Comparison of ENCODE assay signal across 28 cellular contexts in the genomic region with DNA sequence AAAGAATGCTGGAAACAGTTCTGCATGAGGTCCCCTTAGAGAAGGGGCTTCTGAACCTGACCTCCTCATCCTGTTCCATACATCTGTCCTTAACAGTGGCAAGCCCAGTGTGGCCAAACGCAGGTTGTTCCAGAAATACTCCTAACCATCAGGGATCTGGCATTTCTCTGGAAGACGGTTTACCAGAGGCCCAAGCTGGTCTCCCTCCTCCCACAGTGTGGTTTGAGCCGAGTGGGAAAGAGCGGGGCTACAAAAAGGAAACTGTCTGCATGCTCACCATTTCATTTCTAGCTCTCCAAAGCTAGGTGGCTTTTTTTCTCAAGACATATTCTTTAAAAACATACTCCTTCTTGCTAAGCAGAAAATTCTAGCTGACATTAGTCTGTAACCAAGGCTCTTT. TPM values are rescaled to one million over a fixed set of nuclear protein-coding genes. Genes with fewer than 3 reads are reported as not detected.
DNase-seq lines count a peak whose midpoint lies in the region; ATAC-seq and TF ChIP-seq lines count a peak whose summit lies in the region.
"Had no signal": no experiment of that assay in that cellular context is flagged by ENCODE, and none has a peak within 500 bp of the region (broad histone marks: within the 10 kb centered on the region; RNA-seq: fewer than 3 reads in every experiment).

No MANE protein-coding gene starts in this region.

- in situ Hi-C loops in astrocyte of the spinal cord (cut with HindIII; ENCODE audit: low sequenced_read_pairs): no loop called here

- DNase-seq in OCI-M1 (lab: John Stamatoyannopoulos, UW) (peak; percentile 20), astrocyte of the spinal cord (ENCODE audit: low read depth, low spot score) (no peak), mesenchymal stem cell (no peak), sigmoid colon (peak; percentile 55), retina (no peak)
- DNase-seq: activated CD4-positive, alpha-beta memory T cell treated with anti-CD3 and anti-CD28 coated beads, Interleukin-2, amount 10 ng/mL, durations not matched to agents 7 days and 5 days; activated CD8-positive, alpha-beta memory T cell treated with anti-CD3 and anti-CD28 coated beads, Interleukin-2, amount 50 U/mL, for 48 hours; activated naive CD4-positive, alpha-beta T cell treated with anti-CD3 and anti-CD28 coated beads, Interleukin-2, amount 10 ng/mL, durations not matched to agents 7 days and 5 days; adrenal gland; CD4-positive, CD25-positive, alpha-beta regulatory T cell; DND-41; effector memory CD8-positive, alpha-beta T cell; erythroblast; GF-D8; GM23248; head of caudate nucleus; NCI-H1436 treated with DMSO at 0.1 percent for 48 hours; NCI-H2107; NCI-H345; Peyer's patch; posterior cingulate gyrus; SIG-M5; stimulated activated naive B cell treated with anti-CD40 and anti-IgM and Interleukin-4, amounts not matched to agents 10 μg/mL and 1 μg/mL and 100 μg/mL, for 72 hours; SW 1271; upper lobe of left lung had no signal

- H3K36me3 ChIP-seq in mesenchymal stem cell (ENCODE audit: control insufficient read depth in 1 of 2, insufficient read depth in 2 of 2, low read depth in 1 of 2, low read length in 2 of 2): peaks cover 0 to 12% of the 10 kb centered on the region in 2 experiments
- H3K36me3 ChIP-seq in sigmoid colon: no peaks in the 10 kb centered on the region
- H3K36me3 ChIP-seq: adrenal gland, Peyer's patch, upper lobe of left lung had no signal

- H2BK5ac ChIP-seq in mesenchymal stem cell (ENCODE audit: low read depth, low read length, poor library complexity, severe bottlenecking): no peak overlapping the region

- H3K18ac ChIP-seq in mesenchymal stem cell (ENCODE audit: low read depth in 1 of 2, low read length in 2 of 2): no peak overlapping the region

- H3K4ac ChIP-seq in mesenchymal stem cell (ENCODE audit: low read depth in 1 of 2, low read length in 2 of 2): no peak overlapping the region

- no peak for TF ChIP-seq EP300 in sigmoid colon (IDR thresholded peaks at IDR 0.05)

- no peak overlapping the region for H2AK5ac ChIP-seq in mesenchymal stem cell (ENCODE audit: low read length, severe bottlenecking)

- H3K27me3 ChIP-seq in mesenchymal stem cell (ENCODE audit: control insufficient read depth in 1 of 2, insufficient read depth in 1 of 2, low read length in 2 of 2): no peaks in the 10 kb centered on the region
- H3K27me3 ChIP-seq in sigmoid colon: no peaks in the 10 kb centered on the region
- H3K27me3 ChIP-seq: adrenal gland, Peyer's patch, upper lobe of left lung had no signal

- ATAC-seq in HG03025 (IDR thresholded peaks at IDR 0.05; ENCODE audit: low FRiP score, unreplicated experiment) (no peak), GM21381 (IDR thresholded peaks at IDR 0.05; ENCODE audit: unreplicated experiment) (no peak)
- ATAC-seq: effector memory CD8-positive, alpha-beta T cell; stimulated activated naive B cell treated with anti-CD40 and anti-IgM and Interleukin-4, amounts not matched to agents 10 μg/mL and 1 μg/mL and 100 μg/mL, for 72 hours had no signal

- H2BK120ac ChIP-seq in mesenchymal stem cell (ENCODE audit: low read depth, low read length): no peak overlapping the region

- H3K9me3 ChIP-seq in mesenchymal stem cell (ENCODE audit: control insufficient read depth, low read length) (no peaks in the 10 kb centered on the region), sigmoid colon (no peaks in the 10 kb centered on the region)
- H3K9me3 ChIP-seq: adrenal gland, Peyer's patch, upper lobe of left lung had no signal

- no peak overlapping the region for H2BK15ac ChIP-seq in mesenchymal stem cell (ENCODE audit: low read depth, poor library complexity, severe bottlenecking)

- intact Hi-C loops in sigmoid colon (cut with DNase I): no loop called here

- no peak overlapping the region for H4K8ac ChIP-seq in mesenchymal stem cell (ENCODE audit: low read length)

- H2BK12ac ChIP-seq in mesenchymal stem cell (ENCODE audit: low read length in 2 of 2): no peak overlapping the region

- no peak overlapping the region for H3K4me3 ChIP-seq in astrocyte of the spinal cord (ENCODE audit: low read depth, low read length)
- no peak overlapping the region for H3K4me3 ChIP-seq in mesenchymal stem cell (ENCODE audit: insufficient read depth in 1 of 2, low read depth in 1 of 2, low read length in 2 of 2)
- no peak overlapping the region for H3K4me3 ChIP-seq in sigmoid colon
- H3K4me3 ChIP-seq: adrenal gland, GM23248, lung, Peyer's patch, upper lobe of left lung had no signal

- TF ChIP-seq CTCF in astrocyte of the spinal cord (IDR thresholded peaks at IDR 0.05; ENCODE audit: low read depth, low read length): peak; percentile 1
- TF ChIP-seq CTCF in sigmoid colon (IDR thresholded peaks at IDR 0.05): no peak

- H4K91ac ChIP-seq in mesenchymal stem cell (ENCODE audit: low read length): no peak overlapping the region

- H3K14ac ChIP-seq in mesenchymal stem cell (ENCODE audit: low read length in 2 of 2): no peak overlapping the region

- H3K4me2 ChIP-seq in mesenchymal stem cell (ENCODE audit: low read length, poor library complexity, severe bottlenecking): no peak overlapping the region

- H3K23ac ChIP-seq in mesenchymal stem cell (ENCODE audit: low read length in 2 of 2): no peak overlapping the region

- whole genome bisulfite sequencing in mesenchymal stem cell: 71% methylated on average over 4 of the region's 4 CpGs
- WGBS in sigmoid colon, 2 donors: 57 to 81% methylated on average over 4 of the region's 4 CpGs

- peak overlapping the region; percentile 0 for H3K9ac ChIP-seq in mesenchymal stem cell (ENCODE audit: low read length)
- H3K9ac ChIP-seq: GM23248 had no signal

- TF ChIP-seq POLR2A in sigmoid colon (IDR thresholded peaks at IDR 0.05): no peak

- H3K79me1 ChIP-seq in mesenchymal stem cell (replicated peaks; ENCODE audit: low read length, poor library complexity, severe bottlenecking): no peaks in the 10 kb centered on the region

- H3K4me1 ChIP-seq in mesenchymal stem cell (ENCODE audit: control insufficient read depth, insufficient read depth, low read depth, low read length): peaks cover 47% of the 10 kb centered on the region
- peaks cover 0 to 93% (median 84%) of the 10 kb centered on the region in 4 donors for H3K4me1 ChIP-seq in sigmoid colon

- H2AFZ ChIP-seq in mesenchymal stem cell (ENCODE audit: low read depth, low read length): no peak overlapping the region
- H2AFZ ChIP-seq: GM23248 had no signal

- H3K27ac ChIP-seq in mesenchymal stem cell (ENCODE audit: low read length, poor library complexity, severe bottlenecking): no peak overlapping the region
- H3K27ac ChIP-seq in sigmoid colon: peak overlapping the region; percentile 97 to 99 (median 98)
- H3K27ac ChIP-seq: GM23248, Peyer's patch, upper lobe of left lung had no signal

RNA-seq across cellular contexts. Expression of gene MXRA7, which starts 6.0 kb away (rescaled TPM):
- polyA plus RNA-seq in mesenchymal stem cell (2013, experiment 1 of 2): 167 TPM
- 173 TPM for polyA plus RNA-seq in mesenchymal stem cell (2013, experiment 2 of 2)
- 100 to 1,000 TPM; 327 to 428 (median 348) TPM for total RNA-seq in sigmoid colon
- polyA plus RNA-seq in sigmoid colon: 100 to 1,000 TPM in 1 of 3 donors, 10 to 100 TPM in 1, 1 to 10 TPM in 1; 8.3 to 109 (median 35.3) TPM

RNA-seq across cellular contexts. Expression of gene JMJD6, which starts 21.6 kb away (rescaled TPM):
- polyA plus RNA-seq in mesenchymal stem cell (2013, experiment 1 of 2): 23.3 TPM
- polyA plus RNA-seq in mesenchymal stem cell (2013, experiment 2 of 2): 24.1 TPM
- total RNA-seq in sigmoid colon: 10 to 100 TPM; 21.3 to 37.3 (median 28.9) TPM
- polyA plus RNA-seq in sigmoid colon: 10 to 100 TPM; 24.0 to 28.9 (median 24.8) TPM

RNA-seq across cellular contexts. Expression of gene METTL23, which starts 21.8 kb away (rescaled TPM):
- 35.5 TPM for polyA plus RNA-seq in mesenchymal stem cell (2013, experiment 1 of 2)
- polyA plus RNA-seq in mesenchymal stem cell (2013, experiment 2 of 2): 38.7 TPM
- 10 to 100 TPM; 13.6 to 32.5 (median 20.8) TPM for total RNA-seq in sigmoid colon
- polyA plus RNA-seq in sigmoid colon: 10 to 100 TPM; 25.7 to 34.8 (median 33.6) TPM

RNA-seq across cellular contexts. Expression of gene SRSF2, which starts 32.3 kb away (rescaled TPM):
- polyA plus RNA-seq in mesenchymal stem cell (2013, experiment 1 of 2): 127 TPM
- polyA plus RNA-seq in mesenchymal stem cell (2013, experiment 2 of 2): 137 TPM
- total RNA-seq in sigmoid colon: 100 to 1,000 TPM; 123 to 229 (median 129) TPM
- 100 to 1,000 TPM in 2 of 3 donors, 10 to 100 TPM in 1; 87.9 to 187 (median 107) TPM for polyA plus RNA-seq in sigmoid colon

RNA-seq across cellular contexts. Expression of gene MFSD11, which starts 33.1 kb away (rescaled TPM):
- 24.6 TPM for polyA plus RNA-seq in mesenchymal stem cell (2013, experiment 1 of 2)
- polyA plus RNA-seq in mesenchymal stem cell (2013, experiment 2 of 2): 23.7 TPM
- 10 to 100 TPM; 27.5 to 46.2 (median 41.7) TPM for total RNA-seq in sigmoid colon
- 10 to 100 TPM in 1 of 3 donors, 1 to 10 TPM in 2; 6.6 to 22.1 (median 6.9) TPM for polyA plus RNA-seq in sigmoid colon

Comparison
In these comparisons a context has a peak if more than half of its experiments do, and no peak if none do; other contexts are left out.
1. DNase-seq: peak in OCI-M1 (single experiment) and sigmoid colon (single experiment); none in astrocyte of the spinal cord (single experiment), mesenchymal stem cell (single experiment) and retina (single experiment).